10 cellular contexts compared by ENCODE assay signal in genomic region chr1:175287377-175287776, GRCh38.
A peak's percentile ranks its signal among the peaks of the same experiment; 100 is the strongest.
DNase-seq lines count a peak whose midpoint lies in the region; ATAC-seq, FAIRE-seq and TF ChIP-seq lines count a peak whose summit lies in the region.
"Had no signal": no experiment of that assay in that cellular context is flagged by ENCODE, and none has a peak within 500 bp of the region (broad histone marks: within the 10 kb centered on the region; RNA-seq: fewer than 3 reads in every experiment).

No MANE protein-coding gene starts in this region.

- H3K36me3 ChIP-seq in GM12878 (ENCODE audit: control insufficient read depth in 2 of 2, insufficient read depth in 2 of 2, low read length in 1 of 2) (no peaks in the 10 kb centered on the region), osteoblast (ENCODE audit: insufficient read depth, low read length) (no peaks in the 10 kb centered on the region)

- TF ChIP-seq POLR2A in GM12878 (IDR thresholded peaks at IDR 0.05; ENCODE audit: low read depth, low read length), result 0 out of 2 replicates have a peak, but pooled peaks have one; percentile 25

- H3K27me3 ChIP-seq in GM12878 (replicated peaks in 1 of 2; ENCODE audit: control insufficient read depth in 2 of 2, insufficient read depth in 2 of 2, low read length in 1 of 2), result no peaks in the 10 kb centered on the region
- H3K27me3 ChIP-seq in osteoblast (ENCODE audit: insufficient read depth, low read length), result no peaks in the 10 kb centered on the region

- H2AFZ ChIP-seq in GM12878 (ENCODE audit: control insufficient read depth, low read depth, low read length), result peak overlapping the region; percentile 89
- H2AFZ ChIP-seq in osteoblast (ENCODE audit: low read length), result no peak overlapping the region

- intact Hi-C loops in GM12878 (cut with micrococcal nuclease; ENCODE audit: unreplicated experiment), result no loop called here
- intact Hi-C loops in Right ventricle myocardium inferior (cut with DNase I), result no loop called here

- H3K79me2 ChIP-seq in GM12878 (ENCODE audit: control insufficient read depth, insufficient read depth, low read length) (no peaks in the 10 kb centered on the region), osteoblast (ENCODE audit: insufficient read depth, low read length) (no peaks in the 10 kb centered on the region)

- H4K20me1 ChIP-seq in GM12878 (ENCODE audit: control insufficient read depth, insufficient read depth) (no peaks in the 10 kb centered on the region), osteoblast (ENCODE audit: insufficient read depth, low read length) (no peaks in the 10 kb centered on the region)

- CTCF ChIA-PET in GM12878 (lab: Yijun Ruan, JAX), result interaction anchor here (0.6 to 2.0 kb wide), 8 partner anchors 14 to 141 kb away, joined by 3 to 11 read pairs (median 4); no protein-coding TSS in a partner anchor

- peak; percentile 88 for FAIRE-seq in GM12878 (lab: Jason Lieb, UNC)

- TF ChIP-seq RAD21 in GM12878 (IDR thresholded peaks at IDR 0.05; ENCODE audit: insufficient read depth, low read depth, low read length), result no peak

- 15% methylated on average over 3 of the region's 3 CpGs for WGBS in GM12878 (ENCODE audit: insufficient coverage, insufficient replicate concordance, low lambda C conversion rate, missing lambda C conversion rate)

- H3K9me3 ChIP-seq in GM12878 (replicated peaks; ENCODE audit: control insufficient read depth, insufficient read depth, low read length), result no peaks in the 10 kb centered on the region; the same call in 2 of the 3 replicates
- no peaks in the 10 kb centered on the region for H3K9me3 ChIP-seq in osteoblast (ENCODE audit: low read depth, low read length)

- RAD21 ChIA-PET in GM12878 (lab: Charles Lee; ENCODE audit: unreplicated experiment), result interaction anchor here (0.5 to 0.6 kb wide), 2 partner anchors 66 to 130 kb away, joined by 3 read pairs; no protein-coding TSS in a partner anchor

- H3K9ac ChIP-seq in GM12878 (ENCODE audit: control insufficient read depth, insufficient read depth, low read length), result no peak overlapping the region; the same call in 1 of the 2 replicates

- H3K27ac ChIP-seq in GM12878 (ENCODE audit: control insufficient read depth, insufficient read depth) (peak overlapping the region; percentile 39), osteoblast (ENCODE audit: low read depth, low read length) (no peak overlapping the region)

- TF ChIP-seq EP300 in GM12878 (IDR thresholded peaks at IDR 0.05; ENCODE audit: borderline replicate concordance in 1 of 2, control insufficient read depth in 1 of 2, low read depth in 2 of 2, low read length in 2 of 2), result no peak

- H3K4me2 ChIP-seq in GM12878 (ENCODE audit: control insufficient read depth, insufficient read depth) (peak overlapping the region; percentile 64; the same call in 1 of the 2 replicates), osteoblast (ENCODE audit: insufficient read depth, low read length) (no peak overlapping the region)

- ATAC-seq in GM18870 (IDR thresholded peaks at IDR 0.05; ENCODE audit: unreplicated experiment) (peak; percentile 84), GM21390 (IDR thresholded peaks at IDR 0.05; ENCODE audit: unreplicated experiment) (peak; percentile 99), HG03280 (IDR thresholded peaks at IDR 0.05; ENCODE audit: unreplicated experiment) (peak; percentile 93), GM12878 (peak; percentile 73), Right ventricle myocardium inferior (no peak)

- TF ChIP-seq CTCF in GM12878 (IDR thresholded peaks at IDR 0.05 in 2 of 3, conservative IDR thresholded peaks at IDR 0.05 in 1 of 3; ENCODE audit: control insufficient read depth in 2 of 3, extremely low read depth in 1 of 3, insufficient read depth in 1 of 3, low read depth in 3 of 3, low read length in 3 of 3) (no peak), osteoblast (IDR thresholded peaks at IDR 0.05; ENCODE audit: extremely low read depth, low read depth, low read length) (no peak)

- SMC1A ChIA-PET in GM12878 (lab: Charles Lee; ENCODE audit: uncharacterized antibody, unreplicated experiment), result interaction anchor here (0.7 to 1.8 kb wide), 11 partner anchors 12 to 135 kb away, joined by 3 to 9 read pairs (median 3); no protein-coding TSS in a partner anchor

- in situ Hi-C loops in GM12878 (cut with MboI), result no loop called here

- POLR2A ChIA-PET in GM12878 (lab: Charles Lee), result interaction anchor here (1.0 kb wide), 2 partner anchors 9 to 31 kb away, joined by 3 read pairs; no protein-coding TSS in a partner anchor

- H3K4me1 ChIP-seq in GM12878 (ENCODE audit: control insufficient read depth, insufficient read depth, low read length), result peaks cover 14% of the 10 kb centered on the region
- no peaks in the 10 kb centered on the region for H3K4me1 ChIP-seq in osteoblast (ENCODE audit: insufficient read depth, low read length)

- no TSS peak for BruUV-seq in GM12878 (replicated peaks; lab: Mats Ljungman, UMichigan)

- H3K4me3 ChIP-seq in GM12878, result no peak overlapping the region
- no peak overlapping the region for H3K4me3 ChIP-seq in osteoblast (ENCODE audit: insufficient read depth, low read length)

- DNase-seq in GM12878 (ENCODE audit: low read depth, low spot score) (peak; percentile 31), osteoblast (ENCODE audit: insufficient read length, low spot score, missing footprints) (no peak), SKM-1 treated with dmso at 0.1 percent for 144 hours (lab: John Stamatoyannopoulos, UW; ENCODE audit: unreplicated experiment) (no peak), Right ventricle myocardium inferior (ENCODE audit: missing footprints) (no peak), retina (no peak)
- DNase-seq: activated CD4-positive, alpha-beta T cell treated with anti-CD3 and anti-CD28 coated beads, Interleukin-2, amount 50 U/mL, for 1 hour; NCI-H2029 had no signal

TF ChIP-seq in GM12878, 131 proteins besides CTCF, POLR2A, EP300 and RAD21:
- TF ChIP-seq EZH2 (IDR thresholded peaks at IDR 0.05; ENCODE audit: borderline replicate concordance, control insufficient read depth, low read depth, low read length), result no peak
- no peak for TF ChIP-seq FOXK2 (IDR thresholded peaks at IDR 0.05)
- peak; percentile 44; the same call in 1 of the 2 replicates for TF ChIP-seq RAD51 (IDR thresholded peaks at IDR 0.05)
